Comparison of ENCODE assay signal across 18 cellular contexts in the genomic region with DNA sequence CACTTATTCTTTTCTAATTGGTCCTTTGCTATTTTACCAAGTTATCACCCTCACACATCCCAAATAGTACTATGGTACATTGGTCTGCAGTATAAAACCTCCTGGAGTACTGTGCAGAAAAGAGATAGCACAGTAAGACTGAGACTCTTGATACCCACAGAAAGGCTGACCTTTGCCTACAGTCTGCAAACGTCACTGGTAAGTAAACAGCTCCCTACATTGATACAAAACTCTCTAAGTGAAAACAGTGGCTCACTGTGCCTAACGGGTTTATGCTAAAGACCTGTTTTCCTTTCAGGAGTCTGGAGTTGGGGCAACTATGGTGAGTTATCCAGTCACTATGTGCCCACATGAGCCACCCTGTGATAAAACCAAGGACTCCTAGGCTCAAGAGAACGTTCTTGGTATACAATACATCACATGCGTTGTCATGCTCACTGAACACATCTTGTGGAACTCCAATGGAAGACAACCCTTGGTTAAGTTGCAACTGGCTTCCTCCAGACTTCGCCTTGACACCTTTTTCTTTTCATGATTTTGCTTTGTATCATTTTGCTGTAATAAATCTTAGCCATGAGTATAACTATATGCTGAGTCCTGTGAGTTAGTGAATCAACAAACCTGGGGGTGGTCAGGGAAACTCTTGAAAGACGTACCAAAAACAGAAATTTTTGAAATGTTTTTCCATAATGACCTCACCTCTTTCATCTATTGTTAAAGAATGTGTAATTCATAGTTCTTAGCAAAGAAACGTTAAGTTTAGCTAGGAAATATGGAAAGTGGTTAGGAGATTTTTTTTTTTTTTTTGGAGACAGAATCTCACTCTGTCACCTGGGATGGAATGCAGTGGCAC.
"Had no signal": no experiment of that assay in that cellular context is flagged by ENCODE, and none has a peak within 500 bp of the region (broad histone marks: within the 10 kb centered on the region; RNA-seq: fewer than 3 reads in every experiment).

No MANE protein-coding gene starts in this region.

- H3K27ac Mint-ChIP-seq: activated CD4-positive, alpha-beta memory T cell treated with anti-CD3 and anti-CD28 coated beads, Interleukin-2, amount 10 ng/mL, durations not matched to agents 7 days and 5 days; activated naive CD4-positive, alpha-beta T cell treated with anti-CD3 and anti-CD28 coated beads for 36 hours; dendritic cell treated with granulocyte-macrophage colony-stimulating factor and Interleukin-4, amounts not matched to agents 40 ng/mL and 50 ng/mL, for 4 days; natural killer cell treated with Interleukin-12 subunit alpha and Interleukin-12 subunit beta and Interleukin-15 and Interleukin-18, amount 100 ng/mL, for 72 hours; T-helper 2 cell treated with Interferon-gamma antibody and Interleukin-4, amounts not matched to agents 5 μg/mL and 100 μg/mL, for 36 hours had no signal

- H3K27ac ChIP-seq: ascending aorta, lower lobe of right lung had no signal

- H3K4me3 ChIP-seq: ascending aorta, lower lobe of right lung had no signal

- H3K27me3 ChIP-seq: ascending aorta had no signal

- DNase-seq: activated CD4-positive, alpha-beta memory T cell treated with anti-CD3 and anti-CD28 coated beads, Interleukin-2, amount 10 ng/mL, durations not matched to agents 7 days and 5 days; activated CD4-positive, alpha-beta T cell treated with anti-CD3 and anti-CD28 coated beads for 48 hours; activated CD4-positive, CD25-positive, alpha-beta regulatory T cell; activated naive CD4-positive, alpha-beta T cell treated with anti-CD3 and anti-CD28 coated beads for 36 hours; activated T-cell treated with anti-CD3 and anti-CD28 coated beads, Interleukin-2, amount 50 U/mL, for 1 hour; effector CD8-positive, alpha-beta T cell; lower lobe of right lung; retina; stimulated activated CD4-positive, alpha-beta T cell treated with anti-CD3 and anti-CD28 coated beads, Interleukin-12 subunit alpha, Interleukin-12 subunit beta, amount 100 ng/mL, for 4 hours; stimulated activated CD4-positive, alpha-beta T cell treated with anti-CD3 and anti-CD28 coated beads, Interleukin-1b, Interleukin-23, amount 100 ng/mL, for 48 hours; stimulated activated CD8-positive, alpha-beta memory T cell treated with anti-CD3 and anti-CD28 coated beads, Interleukin-4, amount 100 ng/mL, for 48 hours; stimulated activated naive CD4-positive, alpha-beta T cell had no signal

- H3K4me1 ChIP-seq: ascending aorta, lower lobe of right lung had no signal

- H3K9me3 ChIP-seq: ascending aorta, lower lobe of right lung had no signal

- H3K27me3 Mint-ChIP-seq: activated CD4-positive, alpha-beta memory T cell treated with anti-CD3 and anti-CD28 coated beads, Interleukin-2, amount 10 ng/mL, durations not matched to agents 7 days and 5 days; dendritic cell treated with granulocyte-macrophage colony-stimulating factor and Interleukin-4, amounts not matched to agents 40 ng/mL and 50 ng/mL, for 4 days; natural killer cell treated with Interleukin-12 subunit alpha and Interleukin-12 subunit beta and Interleukin-15 and Interleukin-18, amount 100 ng/mL, for 72 hours had no signal

- ATAC-seq: esophagus mucosa; lower lobe of right lung; natural killer cell treated with Interleukin-12 subunit alpha and Interleukin-12 subunit beta and Interleukin-15 and Interleukin-18, amount 100 ng/mL, for 72 hours had no signal

- H3K9me3 Mint-ChIP-seq: activated CD4-positive, alpha-beta memory T cell treated with anti-CD3 and anti-CD28 coated beads, Interleukin-2, amount 10 ng/mL, durations not matched to agents 7 days and 5 days; activated naive CD4-positive, alpha-beta T cell treated with anti-CD3 and anti-CD28 coated beads for 36 hours; dendritic cell treated with granulocyte-macrophage colony-stimulating factor and Interleukin-4, amounts not matched to agents 40 ng/mL and 50 ng/mL, for 4 days; natural killer cell treated with Interleukin-12 subunit alpha and Interleukin-12 subunit beta and Interleukin-15 and Interleukin-18, amount 100 ng/mL, for 72 hours; T-helper 2 cell treated with Interferon-gamma antibody and Interleukin-4, amounts not matched to agents 5 μg/mL and 100 μg/mL, for 36 hours had no signal

- H3K4me3 Mint-ChIP-seq: activated CD4-positive, alpha-beta memory T cell treated with anti-CD3 and anti-CD28 coated beads, Interleukin-2, amount 10 ng/mL, durations not matched to agents 7 days and 5 days; activated naive CD4-positive, alpha-beta T cell treated with anti-CD3 and anti-CD28 coated beads for 36 hours; dendritic cell treated with granulocyte-macrophage colony-stimulating factor and Interleukin-4, amounts not matched to agents 40 ng/mL and 50 ng/mL, for 4 days; natural killer cell treated with Interleukin-12 subunit alpha and Interleukin-12 subunit beta and Interleukin-15 and Interleukin-18, amount 100 ng/mL, for 72 hours; T-helper 2 cell treated with Interferon-gamma antibody and Interleukin-4, amounts not matched to agents 5 μg/mL and 100 μg/mL, for 36 hours had no signal

- FAIRE-seq: bronchial epithelial cell had no signal
